Comparison of ENCODE assay signal across 15 cellular contexts in genomic region chr1:200233393-200233792, GRCh38.
A peak's percentile ranks its signal among the peaks of the same experiment; 100 is the strongest.
DNase-seq lines count a peak whose midpoint lies in the region; ATAC-seq, FAIRE-seq and TF ChIP-seq lines count a peak whose summit lies in the region.
"Had no signal": no experiment of that assay in that cellular context is flagged by ENCODE, and none has a peak within 500 bp of the region (broad histone marks: within the 10 kb centered on the region; RNA-seq: fewer than 3 reads in every experiment).

No MANE protein-coding gene starts in this region.

- no peak for TF ChIP-seq CTCF in K562 (IDR thresholded peaks at IDR 0.05 in 2 of 3, conservative IDR thresholded peaks at IDR 0.05 in 1 of 3; ENCODE audit: insufficient read depth in 2 of 3, low read depth in 1 of 3, low read length in 3 of 3)

- H3K79me2 ChIP-seq in K562 (ENCODE audit: control insufficient read depth, insufficient read depth, low read length) = no peaks in the 10 kb centered on the region

- CTCF ChIA-PET in K562 (lab: Yijun Ruan, JAX; ENCODE audit: low intra/inter-chr PET ratio) = no interaction called here

- in situ Hi-C loops in K562 (cut with MboI) = no loop called here

- peak; percentile 28; the same call in 2 of the 3 replicates for ATAC-seq in K562
- ATAC-seq in HG03565 (IDR thresholded peaks at IDR 0.05; ENCODE audit: unreplicated experiment) = no peak
- ATAC-seq in GM18861 (IDR thresholded peaks at IDR 0.05; ENCODE audit: unreplicated experiment) = no peak
- ATAC-seq: stimulated activated naive CD8-positive, alpha-beta T cell treated with anti-CD3 and anti-CD28 coated beads, Interleukin-15, amount 100 ng/mL, for 72 hours had no signal

- H3K4me1 ChIP-seq in K562 (replicated peaks in 1 of 2; ENCODE audit: control insufficient read depth in 2 of 2, insufficient read depth in 2 of 2, low read length in 2 of 2) = no peaks in the 10 kb centered on the region; a peak in 1 of 5 replicates
- H3K4me1 ChIP-seq: Peyer's patch had no signal

- H3K36me3 ChIP-seq in K562 (ENCODE audit: control insufficient read depth, insufficient read depth, low read length) = no peaks in the 10 kb centered on the region
- H3K36me3 ChIP-seq: Peyer's patch had no signal

- peak overlapping the region; percentile 37; the same call in 1 of the 2 replicates for H2AFZ ChIP-seq in K562 (ENCODE audit: low read depth, low read length)

- no peak for TF ChIP-seq EP300 in K562 (IDR thresholded peaks at IDR 0.05; ENCODE audit: low read length)

- H3K4me3 ChIP-seq in K562 = no peak overlapping the region
- H3K4me3 ChIP-seq: Peyer's patch had no signal

- DNase-seq in AG08395 (ENCODE audit: low spot score) = peak; percentile 14
- peak; percentile 7 for DNase-seq in LHCN-M2 (ENCODE audit: low read depth)
- no peak for DNase-seq in K562 (ENCODE audit: extremely low read depth in 1 of 4, low spot score in 3 of 4)
- DNase-seq in kidney tubule cell (ENCODE audit: low spot score) = peak; percentile 42
- DNase-seq in Kasumi-1 (lab: John Stamatoyannopoulos, UW) = no peak
- DNase-seq in GM12891 (ENCODE audit: insufficient read length, low spot score) = no peak
- DNase-seq: activated CD4-positive, alpha-beta T cell treated with anti-CD3 and anti-CD28 coated beads for 4 hours; NCI-H2029; NCI-H69; occipital lobe; Peyer's patch; stimulated activated naive CD8-positive, alpha-beta T cell treated with anti-CD3 and anti-CD28 coated beads, Interleukin-15, amount 100 ng/mL, for 72 hours; T-helper 1 cell had no signal

- FAIRE-seq in K562 (lab: Jason Lieb, UNC) (no peak), GM12891 (lab: Jason Lieb, UNC) (no peak)

- no TSS peak for BruUV-seq in K562 (replicated peaks; lab: Mats Ljungman, UMichigan)

- H3K27me3 ChIP-seq in K562 (ENCODE audit: control insufficient read depth in 2 of 2, insufficient read depth in 2 of 2, low read length in 2 of 2) = peaks cover 5 to 14% of the 10 kb centered on the region in 2 experiments; a peak in 3 of 5 replicates
- H3K27me3 ChIP-seq: Peyer's patch had no signal

- H3K27ac ChIP-seq in K562 (ENCODE audit: extremely low read depth, low read depth, low read length) = no peak overlapping the region
- H3K27ac ChIP-seq: Peyer's patch had no signal

- TF ChIP-seq POLR2A in K562 (conservative IDR thresholded peaks at IDR 0.05) (no peak), GM12891 (IDR thresholded peaks at IDR 0.05; ENCODE audit: low read depth, low read length) (no peak)

- no peak overlapping the region for H3K9ac ChIP-seq in K562 (ENCODE audit: insufficient read depth in 1 of 2, low read depth in 2 of 2, low read length in 2 of 2)

- no peaks in the 10 kb centered on the region for H4K20me1 ChIP-seq in K562 (replicated peaks; ENCODE audit: control insufficient read depth, insufficient read depth, low read length)

- H3K9me3 ChIP-seq in K562 (replicated peaks; ENCODE audit: control insufficient read depth, insufficient read depth, low read depth, low read length) = no peaks in the 10 kb centered on the region
- H3K9me3 ChIP-seq: Peyer's patch had no signal

- 5% methylated on average over 10 of the region's 10 CpGs for WGBS in K562 (ENCODE audit: insufficient coverage, low coverage, missing lambda C conversion rate)

- no peaks in the 10 kb centered on the region for H3K9me1 ChIP-seq in K562 (ENCODE audit: control insufficient read depth, insufficient read depth, low read length)

- TF ChIP-seq RAD21 in K562 (CRISPR knock-in tag; conservative IDR thresholded peaks at IDR 0.05 in 1 of 2, IDR thresholded peaks at IDR 0.05 in 1 of 2) = no peak

- POLR2A ChIA-PET in K562 (lab: Yijun Ruan, JAX) = no interaction called here

- H3K4me2 ChIP-seq in K562 (ENCODE audit: insufficient read depth, low read length) = no peak overlapping the region

- intact Hi-C loops in K562 (cut with micrococcal nuclease) = no loop called here

TF ChIP-seq in K562, 482 proteins besides CTCF, POLR2A, EP300 and RAD21:
- TF ChIP-seq MAFG (tag; conservative IDR thresholded peaks at IDR 0.05) = 0 out of 2 replicates have a peak, but pooled peaks have one; percentile 11
- TF ChIP-seq NFE2 (IDR thresholded peaks at IDR 0.05; ENCODE audit: low read depth) = peak; percentile 38; the same call in 1 of the 2 replicates
- no peak for TF ChIP-seq ZNF212 (CRISPR knock-in tag; IDR thresholded peaks at IDR 0.05)
- TF ChIP-seq NR2C1 (IDR thresholded peaks at IDR 0.05) = no peak
- TF ChIP-seq NR2C1 (tag; IDR thresholded peaks at IDR 0.05) = no peak

TF ChIP-seq in GM12891, 5 proteins besides CTCF, POLR2A, EP300 and RAD21:
- TF ChIP-seq PAX5 (IDR thresholded peaks at IDR 0.05; ENCODE audit: insufficient read depth, low read length, severe bottlenecking) (no peak), POLR2AphosphoS5 (IDR thresholded peaks at IDR 0.05; ENCODE audit: low read depth, low read length) (no peak), POU2F2 (IDR thresholded peaks at IDR 0.05; ENCODE audit: low read depth, low read length) (no peak), SPI1 (IDR thresholded peaks at IDR 0.05; ENCODE audit: low read depth, low read length) (no peak), TAF1 (IDR thresholded peaks at IDR 0.05; ENCODE audit: low read depth, low read length) (no peak)
TF ChIP-seq in GM12891: peak in this region for 0.

Comparison
In these comparisons a context has a peak if more than half of its experiments do, and no peak if none do; other contexts are left out.
1. DNase-seq: peak in AG08395 (single experiment), LHCN-M2 (single experiment) and kidney tubule cell (single experiment); none in K562 (0 of 4), Kasumi-1 (0 of 2) and GM12891 (single experiment).